Comparison of ENCODE assay signal across 15 cellular contexts in the genomic region with DNA sequence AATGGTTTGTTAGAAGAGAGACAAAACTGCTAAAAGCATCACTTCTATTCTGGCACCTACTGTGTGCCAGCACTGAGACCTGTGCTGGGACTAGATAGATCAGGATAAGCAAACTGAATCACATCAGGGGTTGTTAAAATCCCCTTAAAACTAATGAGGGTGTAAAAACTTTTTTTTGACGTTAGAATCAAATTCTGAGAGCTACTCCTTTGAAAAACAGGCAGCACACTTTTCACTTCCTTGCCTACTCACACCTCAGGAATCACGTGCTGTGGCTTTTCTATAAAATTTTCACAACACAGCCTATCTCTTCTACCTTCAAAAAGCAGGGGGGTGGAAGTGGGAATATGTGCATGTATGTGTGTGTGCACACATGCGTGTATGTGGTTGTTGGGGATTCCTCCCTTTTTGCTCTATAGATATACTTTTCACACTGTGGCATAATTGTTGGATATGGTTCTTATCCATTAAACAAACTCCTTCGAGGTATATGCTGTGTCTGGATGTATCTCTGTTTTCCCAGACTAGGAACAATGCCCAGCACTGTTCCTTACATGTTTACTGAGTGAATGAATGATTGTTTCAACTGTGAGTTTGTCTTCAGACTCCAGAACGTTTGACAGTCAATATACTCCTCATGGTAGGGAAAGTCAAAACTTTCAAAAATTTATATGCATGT.
DNase-seq lines count a peak whose midpoint lies in the region; ATAC-seq and FAIRE-seq lines count a peak whose summit lies in the region.
"Had no signal": no experiment of that assay in that cellular context is flagged by ENCODE, and none has a peak within 500 bp of the region (broad histone marks: within the 10 kb centered on the region; RNA-seq: fewer than 3 reads in every experiment).

No MANE protein-coding gene starts in this region.

- H3K27ac Mint-ChIP-seq in activated CD4-positive, alpha-beta T cell treated with anti-CD3 and anti-CD28 coated beads for 36 hours: peak overlapping the region; percentile 99
- H3K27ac Mint-ChIP-seq in activated naive CD8-positive, alpha-beta T cell treated with anti-CD3 and anti-CD28 coated beads, Interleukin-2, amount 50 U/mL, for 24 hours: peak overlapping the region; percentile 99
- H3K27ac Mint-ChIP-seq in natural killer cell treated with Interleukin-12 subunit alpha and Interleukin-12 subunit beta and Interleukin-15 and Interleukin-18, amount 100 ng/mL, for 72 hours: peak overlapping the region in 1 of 2 donors; percentile 99

- intact Hi-C loops in activated CD4-positive, alpha-beta T cell treated with anti-CD3 and anti-CD28 coated beads for 36 hours (cut with DNase I, micrococcal nuclease): loop anchor here in 1 of 2 experiments (1.0 to 10.0 kb wide), 2 partner anchors 8 to 283 kb away; partner anchors contain the start of gene REV3L

- FAIRE-seq in small intestine (lab: Jason Lieb, UNC): no peak
- FAIRE-seq: bronchial epithelial cell had no signal

- peaks cover 55% of the 10 kb centered on the region for H3K36me3 Mint-ChIP-seq in activated CD4-positive, alpha-beta T cell treated with anti-CD3 and anti-CD28 coated beads for 36 hours (ENCODE audit: low read depth)
- peaks cover 79% of the 10 kb centered on the region for H3K36me3 Mint-ChIP-seq in activated naive CD8-positive, alpha-beta T cell treated with anti-CD3 and anti-CD28 coated beads, Interleukin-2, amount 50 U/mL, for 24 hours (ENCODE audit: low read depth)
- H3K36me3 Mint-ChIP-seq in natural killer cell treated with Interleukin-12 subunit alpha and Interleukin-12 subunit beta and Interleukin-15 and Interleukin-18, amount 100 ng/mL, for 72 hours: peaks cover 20% of the 10 kb centered on the region

- POLR2A ChIA-PET in activated CD4-positive, alpha-beta T cell treated with anti-CD3 and anti-CD28 coated beads for 36 hours (lab: Charles Lee): interaction anchor here (0.6 to 1.7 kb wide), 4 partner anchors 38 to 76 kb away, joined by 3 to 4 read pairs (median 3); no protein-coding TSS in a partner anchor

- in situ Hi-C loops in SK-MEL-5 (cut with HindIII; ENCODE audit: low pct_unique_long_range_greater_than_20kb, low sequenced_read_pairs): no loop called here

- peaks cover 96% of the 10 kb centered on the region for H3K4me1 Mint-ChIP-seq in activated CD4-positive, alpha-beta T cell treated with anti-CD3 and anti-CD28 coated beads for 36 hours
- H3K4me1 Mint-ChIP-seq in activated naive CD8-positive, alpha-beta T cell treated with anti-CD3 and anti-CD28 coated beads, Interleukin-2, amount 50 U/mL, for 24 hours: peaks cover 97% of the 10 kb centered on the region
- peaks cover 85 to 98% of the 10 kb centered on the region in 2 donors for H3K4me1 Mint-ChIP-seq in natural killer cell treated with Interleukin-12 subunit alpha and Interleukin-12 subunit beta and Interleukin-15 and Interleukin-18, amount 100 ng/mL, for 72 hours (ENCODE audit: low read depth in 2 of 2)

- H3K36me3 ChIP-seq in small intestine (ENCODE audit: control insufficient read depth in 2 of 2, insufficient read depth in 2 of 2, low read length in 2 of 2): no peaks in the 10 kb centered on the region

- WGBS in small intestine, 3 donors: 52 to 61% (median 55%) methylated on average over 5 of the region's 5 CpGs

- CTCF ChIA-PET in activated CD4-positive, alpha-beta T cell treated with anti-CD3 and anti-CD28 coated beads for 36 hours (lab: Charles Lee): interaction anchor here (0.6 to 3.7 kb wide), 5 partner anchors 9 to 1388 kb away, joined by 3 to 16 read pairs (median 7); no protein-coding TSS in a partner anchor

- peaks cover 0 to 15% of the 10 kb centered on the region in 2 donors for H3K4me1 ChIP-seq in small intestine (ENCODE audit: control insufficient read depth in 2 of 2, insufficient read depth in 1 of 2, low read depth in 1 of 2, low read length in 1 of 2)

- no peaks in the 10 kb centered on the region for H3K27me3 ChIP-seq in small intestine (ENCODE audit: control insufficient read depth in 2 of 2, insufficient read depth in 2 of 2, low read length in 2 of 2)

- H3K4me3 ChIP-seq in small intestine (ENCODE audit: low read depth in 1 of 2, low read length in 2 of 2): no peak overlapping the region
- H3K4me3 ChIP-seq: mucosa of descending colon had no signal

- H3K4me3 Mint-ChIP-seq in activated CD4-positive, alpha-beta T cell treated with anti-CD3 and anti-CD28 coated beads for 36 hours: peak overlapping the region; percentile 13
- peak overlapping the region; percentile 75 for H3K4me3 Mint-ChIP-seq in activated naive CD8-positive, alpha-beta T cell treated with anti-CD3 and anti-CD28 coated beads, Interleukin-2, amount 50 U/mL, for 24 hours
- peak overlapping the region; percentile 90 for H3K4me3 Mint-ChIP-seq in natural killer cell treated with Interleukin-12 subunit alpha and Interleukin-12 subunit beta and Interleukin-15 and Interleukin-18, amount 100 ng/mL, for 72 hours

- H3K27me3 Mint-ChIP-seq in activated CD4-positive, alpha-beta T cell treated with anti-CD3 and anti-CD28 coated beads for 36 hours: no peaks in the 10 kb centered on the region
- H3K27me3 Mint-ChIP-seq in activated naive CD8-positive, alpha-beta T cell treated with anti-CD3 and anti-CD28 coated beads, Interleukin-2, amount 50 U/mL, for 24 hours: peaks cover 2% of the 10 kb centered on the region
- no peaks in the 10 kb centered on the region for H3K27me3 Mint-ChIP-seq in natural killer cell treated with Interleukin-12 subunit alpha and Interleukin-12 subunit beta and Interleukin-15 and Interleukin-18, amount 100 ng/mL, for 72 hours

- DNase-seq in activated CD4-positive, alpha-beta T cell treated with anti-CD3 and anti-CD28 coated beads for 36 hours: no peak
- no peak for DNase-seq in activated CD4-positive, alpha-beta T cell treated with anti-CD3 and anti-CD28 coated beads, Interleukin-2, amount 50 U/mL, for 48 hours
- DNase-seq in SK-MEL-5 (ENCODE audit: low read depth, low spot score) (peak; percentile 72), small intestine (no peak)
- DNase-seq in activated naive CD8-positive, alpha-beta T cell treated with anti-CD3 and anti-CD28 coated beads, Interleukin-2, amount 50 U/mL, for 24 hours: no peak
- no peak for DNase-seq in natural killer cell treated with Interleukin-12 subunit alpha and Interleukin-12 subunit beta and Interleukin-15 and Interleukin-18, amount 100 ng/mL, for 72 hours (ENCODE audit: low spot score)
- DNase-seq: activated effector memory CD4-positive, alpha-beta T cell treated with anti-CD3 and anti-CD28 coated beads, Interleukin-2, amount 50 U/mL, for 16 hours; DMS79; effector CD8-positive, alpha-beta T cell; left cardiac atrium; mucosa of descending colon had no signal

- no peak overlapping the region for H3K27ac ChIP-seq in small intestine (ENCODE audit: low read depth in 1 of 2, low read length in 1 of 2)
- H3K27ac ChIP-seq: 22Rv1 had no signal

- peak; percentile 2 for ATAC-seq in activated CD4-positive, alpha-beta T cell treated with anti-CD3 and anti-CD28 coated beads for 36 hours
- ATAC-seq in activated naive CD8-positive, alpha-beta T cell treated with anti-CD3 and anti-CD28 coated beads, Interleukin-2, amount 50 U/mL, for 24 hours: no peak
- ATAC-seq in natural killer cell treated with Interleukin-12 subunit alpha and Interleukin-12 subunit beta and Interleukin-15 and Interleukin-18, amount 100 ng/mL, for 72 hours: no peak
- ATAC-seq in GM19452 (IDR thresholded peaks at IDR 0.05; ENCODE audit: unreplicated experiment): no peak
- ATAC-seq in GM21447 (IDR thresholded peaks at IDR 0.05; ENCODE audit: unreplicated experiment): no peak
- ATAC-seq: left cardiac atrium, mucosa of descending colon had no signal

- peaks cover 8% of the 10 kb centered on the region for H3K9me3 Mint-ChIP-seq in activated CD4-positive, alpha-beta T cell treated with anti-CD3 and anti-CD28 coated beads for 36 hours (ENCODE audit: low read depth)
- H3K9me3 Mint-ChIP-seq in activated naive CD8-positive, alpha-beta T cell treated with anti-CD3 and anti-CD28 coated beads, Interleukin-2, amount 50 U/mL, for 24 hours: no peaks in the 10 kb centered on the region
- H3K9me3 Mint-ChIP-seq in natural killer cell treated with Interleukin-12 subunit alpha and Interleukin-12 subunit beta and Interleukin-15 and Interleukin-18, amount 100 ng/mL, for 72 hours: peaks cover 2% of the 10 kb centered on the region

- H3K9me3 ChIP-seq in small intestine (ENCODE audit: control insufficient read depth, low read depth): no peaks in the 10 kb centered on the region
- H3K9me3 ChIP-seq: mucosa of descending colon had no signal

Comparison
In these comparisons a context has a peak if more than half of its experiments do, and no peak if none do; other contexts are left out.
1. H3K4me3 Mint-ChIP-seq: peak in every context shown above with its lines; median percentile 90 in natural killer cell treated with Interleukin-12 subunit alpha and Interleukin-12 subunit beta and Interleukin-15 and Interleukin-18, amount 100 ng/mL, for 72 hours; 75 in activated naive CD8-positive, alpha-beta T cell treated with anti-CD3 and anti-CD28 coated beads, Interleukin-2, amount 50 U/mL, for 24 hours; 13 in activated CD4-positive, alpha-beta T cell treated with anti-CD3 and anti-CD28 coated beads for 36 hours.